ENCODE assay signal across 1 cellular context in genomic region chr12:107092669-107093546, GRCh38.
TF ChIP-seq lines count a peak whose summit lies in the region.

No MANE protein-coding gene starts in this region.

TF ChIP-seq in K562, 482 proteins besides CTCF, POLR2A, EP300 and RAD21 (continued from another document and continues in another):
- TF ChIP-seq HINFP (tag; conservative IDR thresholded peaks at IDR 0.05; ENCODE audit: low read depth) = no peak
- TF ChIP-seq CEBPG (CRISPR knock-in tag; IDR thresholded peaks at IDR 0.05) = 0 out of 2 replicates have a peak, but pooled peaks have one; percentile 34
- TF ChIP-seq CEBPG (tag; conservative IDR thresholded peaks at IDR 0.05 in 1 of 2, IDR thresholded peaks at IDR 0.05 in 1 of 2) = no peak
- TF ChIP-seq MED1 (CRISPR knock-in tag; IDR thresholded peaks at IDR 0.05; ENCODE audit: borderline replicate concordance) = no peak
- no peak for TF ChIP-seq TSC22D4 (tag; IDR thresholded peaks at IDR 0.05)
- TF ChIP-seq SP1 (CRISPR knock-in tag; IDR thresholded peaks at IDR 0.05) = no peak; the same call in 1 of the 2 replicates
- no peak for TF ChIP-seq ELF1 (tag; IDR thresholded peaks at IDR 0.05)
- TF ChIP-seq, protein P1, sequence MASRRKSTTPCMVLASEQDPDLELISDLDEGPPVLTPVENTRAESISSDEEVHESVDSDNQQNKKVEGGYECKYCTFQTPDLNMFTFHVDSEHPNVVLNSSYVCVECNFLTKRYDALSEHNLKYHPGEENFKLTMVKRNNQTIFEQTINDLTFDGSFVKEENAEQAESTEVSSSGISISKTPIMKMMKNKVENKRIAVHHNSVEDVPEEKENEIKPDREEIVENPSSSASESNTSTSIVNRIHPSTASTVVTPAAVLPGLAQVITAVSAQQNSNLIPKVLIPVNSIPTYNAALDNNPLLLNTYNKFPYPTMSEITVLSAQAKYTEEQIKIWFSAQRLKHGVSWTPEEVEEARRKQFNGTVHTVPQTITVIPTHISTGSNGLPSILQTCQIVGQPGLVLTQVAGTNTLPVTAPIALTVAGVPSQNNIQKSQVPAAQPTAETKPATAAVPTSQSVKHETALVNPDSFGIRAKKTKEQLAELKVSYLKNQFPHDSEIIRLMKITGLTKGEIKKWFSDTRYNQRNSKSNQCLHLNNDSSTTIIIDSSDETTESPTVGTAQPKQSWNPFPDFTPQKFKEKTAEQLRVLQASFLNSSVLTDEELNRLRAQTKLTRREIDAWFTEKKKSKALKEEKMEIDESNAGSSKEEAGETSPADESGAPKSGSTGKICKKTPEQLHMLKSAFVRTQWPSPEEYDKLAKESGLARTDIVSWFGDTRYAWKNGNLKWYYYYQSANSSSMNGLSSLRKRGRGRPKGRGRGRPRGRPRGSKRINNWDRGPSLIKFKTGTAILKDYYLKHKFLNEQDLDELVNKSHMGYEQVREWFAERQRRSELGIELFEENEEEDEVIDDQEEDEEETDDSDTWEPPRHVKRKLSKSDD (conservative IDR thresholded peaks at IDR 0.05; ENCODE audit: low read length) = no peak
- TF ChIP-seq RB1 (IDR thresholded peaks at IDR 0.05; ENCODE audit: low read depth) = 0 out of 2 replicates have a peak, but pooled peaks have one; percentile 30
- TF ChIP-seq FOSL1 (tag; conservative IDR thresholded peaks at IDR 0.05) = peak; percentile 65
- no peak for TF ChIP-seq PRPF4 (IDR thresholded peaks at IDR 0.05; ENCODE audit: insufficient read depth, low read depth, low read length, poor library complexity, severe bottlenecking)
- TF ChIP-seq ZNF146 (CRISPR knock-in tag; IDR thresholded peaks at IDR 0.05; ENCODE audit: unreplicated experiment) = no peak
- TF ChIP-seq NR0B1 (IDR thresholded peaks at IDR 0.05; ENCODE audit: partially characterized antibody) = no peak
- TF ChIP-seq LARP7 (IDR thresholded peaks at IDR 0.05) = no peak
- TF ChIP-seq ZNF398 (CRISPR knock-in tag; IDR thresholded peaks at IDR 0.05) = no peak
- TF ChIP-seq ZSCAN29 (IDR thresholded peaks at IDR 0.05) = no peak
- no peak for TF ChIP-seq NR2F6 (CRISPR knock-in tag; IDR thresholded peaks at IDR 0.05)
- TF ChIP-seq CREB5 (CRISPR knock-in tag; IDR thresholded peaks at IDR 0.05) = no peak
- TF ChIP-seq SREBF1 (IDR thresholded peaks at IDR 0.05; ENCODE audit: borderline replicate concordance, low read depth, low read length) = no peak
- TF ChIP-seq MBD1 (CRISPR knock-in tag; IDR thresholded peaks at IDR 0.05) = no peak
- TF ChIP-seq MITF (IDR thresholded peaks at IDR 0.05) = no peak
- no peak for TF ChIP-seq CHD4 (IDR thresholded peaks at IDR 0.05; ENCODE audit: insufficient read depth, insufficient replicate concordance, low read depth, low read length, poor library complexity, severe bottlenecking)
- no peak for TF ChIP-seq DDX20 (tag; IDR thresholded peaks at IDR 0.05; ENCODE audit: low read depth)
- TF ChIP-seq ZNF143 (CRISPR knock-in tag; IDR thresholded peaks at IDR 0.05) = no peak; the same call in 1 of the 2 replicates
- no peak for TF ChIP-seq EHMT2 (IDR thresholded peaks at IDR 0.05)
- TF ChIP-seq CREB1 (IDR thresholded peaks at IDR 0.05) = no peak
- no peak for TF ChIP-seq CREB1 (CRISPR knock-in tag; IDR thresholded peaks at IDR 0.05)
- no peak for TF ChIP-seq MEIS2 (IDR thresholded peaks at IDR 0.05; ENCODE audit: partially characterized antibody)
- peak; percentile 19; the same call in 1 of the 2 replicates for TF ChIP-seq FOXP1 (CRISPR knock-in tag; IDR thresholded peaks at IDR 0.05)
- no peak for TF ChIP-seq KAT2B (IDR thresholded peaks at IDR 0.05; ENCODE audit: low read depth, low read length)
- TF ChIP-seq ZNF121 (CRISPR knock-in tag; conservative IDR thresholded peaks at IDR 0.05) = no peak
- TF ChIP-seq SIN3A (IDR thresholded peaks at IDR 0.05; ENCODE audit: borderline replicate concordance in 2 of 2, control insufficient read depth in 1 of 2, low read depth in 2 of 2, low read length in 2 of 2) = 0 out of 4 replicates have a peak, but pooled peaks of 1 of the 2 experiments have one; percentile 68
- TF ChIP-seq ATF3 (IDR thresholded peaks at IDR 0.05) = peak; percentile 46; the same call in 1 of the 2 replicates
- no peak; the same call in 1 of the 2 replicates for TF ChIP-seq ATF3 (CRISPR knock-in tag; conservative IDR thresholded peaks at IDR 0.05)
- TF ChIP-seq MCM5 (IDR thresholded peaks at IDR 0.05; ENCODE audit: low read depth) = no peak
- TF ChIP-seq GATA2 (CRISPR knock-in tag; IDR thresholded peaks at IDR 0.05) = no peak
- no peak for TF ChIP-seq ILK (tag; IDR thresholded peaks at IDR 0.05; ENCODE audit: borderline replicate concordance, low read depth)
- no peak for TF ChIP-seq MLX (CRISPR knock-in tag; conservative IDR thresholded peaks at IDR 0.05)
- no peak for TF ChIP-seq TCF7 (IDR thresholded peaks at IDR 0.05; ENCODE audit: borderline replicate concordance)
- peak in 1 of 2 experiments; percentile 19; a peak in 1 of 3 replicates for TF ChIP-seq CBX3 (IDR thresholded peaks at IDR 0.05; ENCODE audit: borderline replicate concordance in 1 of 2, low read length in 2 of 2)
- no peak for TF ChIP-seq FOXK1 (CRISPR knock-in tag; IDR thresholded peaks at IDR 0.05; ENCODE audit: borderline replicate concordance)
- TF ChIP-seq TRIM28 (IDR thresholded peaks at IDR 0.05) = no peak
- TF ChIP-seq ZNF449 (CRISPR knock-in tag; IDR thresholded peaks at IDR 0.05) = no peak
- TF ChIP-seq ZNF699 (CRISPR knock-in tag; IDR thresholded peaks at IDR 0.05; ENCODE audit: insufficient replicate concordance) = no peak
- no peak for TF ChIP-seq SRSF3 (IDR thresholded peaks at IDR 0.05; ENCODE audit: insufficient read depth, low read length)
- no peak for TF ChIP-seq ERF (CRISPR knock-in tag; IDR thresholded peaks at IDR 0.05)
- no peak for TF ChIP-seq GTF2B (IDR thresholded peaks at IDR 0.05; ENCODE audit: extremely low read depth, insufficient read length)
- TF ChIP-seq KDM1A (IDR thresholded peaks at IDR 0.05) = no peak
- TF ChIP-seq RNF2 (IDR thresholded peaks at IDR 0.05) = no peak
- no peak for TF ChIP-seq MXD1 (CRISPR knock-in tag; IDR thresholded peaks at IDR 0.05; ENCODE audit: borderline replicate concordance, poor library complexity, severe bottlenecking)
- TF ChIP-seq PPARD (CRISPR knock-in tag; IDR thresholded peaks at IDR 0.05) = no peak
- no peak for TF ChIP-seq ZNF785 (CRISPR knock-in tag; IDR thresholded peaks at IDR 0.05)
- no peak for TF ChIP-seq ETS2 (tag; IDR thresholded peaks at IDR 0.05; ENCODE audit: borderline replicate concordance, poor library complexity, severe bottlenecking)
